15 cellular contexts compared by ENCODE assay signal in the genomic region with DNA sequence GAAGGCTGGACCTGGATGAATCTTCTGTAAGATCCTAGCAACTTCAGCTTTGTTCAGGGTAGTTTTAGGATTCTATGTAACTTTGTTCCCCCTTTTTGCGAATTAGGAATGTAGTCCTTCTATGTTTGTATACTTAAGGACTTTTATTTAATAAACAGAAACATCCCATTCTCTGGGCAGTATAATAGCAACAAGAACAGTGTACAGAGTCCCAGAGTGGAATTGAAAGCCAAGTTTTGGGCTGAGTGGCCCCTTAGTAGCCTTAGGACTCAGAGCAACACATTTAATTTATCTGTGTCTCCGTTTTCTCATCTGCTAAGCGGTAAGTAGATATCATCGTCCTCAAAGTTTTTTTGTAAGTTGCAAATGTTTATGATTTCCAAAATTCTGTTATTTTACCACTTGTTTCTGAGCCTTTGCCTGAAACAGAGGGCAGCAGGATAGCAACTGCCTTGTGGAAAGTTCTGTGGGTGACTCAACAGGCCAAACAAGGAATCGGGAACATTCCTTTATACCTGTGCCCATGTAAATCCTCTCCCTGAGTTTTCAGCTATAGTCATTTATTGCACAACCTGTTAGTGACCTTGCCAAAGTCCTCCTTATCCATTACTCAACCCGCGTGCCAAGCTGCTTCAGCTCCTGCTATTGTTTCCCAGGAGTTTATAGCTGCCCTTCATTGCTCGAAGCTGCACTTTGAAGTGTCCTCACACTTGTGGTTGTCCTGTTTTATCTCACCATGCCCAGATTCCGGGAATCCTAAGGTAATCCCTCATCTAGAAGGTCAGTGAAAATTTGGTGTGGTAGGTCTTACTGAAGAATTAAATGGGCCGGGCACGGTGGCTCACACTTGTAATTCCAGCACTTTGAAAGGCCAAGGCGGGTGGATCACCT.
A peak's percentile ranks its signal among the peaks of the same experiment; 100 is the strongest.
DNase-seq lines count a peak whose midpoint lies in the region; ATAC-seq and TF ChIP-seq lines count a peak whose summit lies in the region.
"Had no signal": no experiment of that assay in that cellular context is flagged by ENCODE, and none has a peak within 500 bp of the region (broad histone marks: within the 10 kb centered on the region; RNA-seq: fewer than 3 reads in every experiment).

No MANE protein-coding gene starts in this region.

- CTCF ChIA-PET in HEK293T (lab: Yijun Ruan, JAX): no interaction called here

- H3K4me3 ChIP-seq in right cardiac atrium (ENCODE audit: low read length): no peak overlapping the region
- no peak overlapping the region for H3K4me3 ChIP-seq in cardiac fibroblast (replicated peaks in 1 of 2; ENCODE audit: low read depth in 2 of 2, low read length in 2 of 2)
- no peak overlapping the region for H3K4me3 ChIP-seq in lower lobe of right lung
- H3K4me3 ChIP-seq: ovary, uterus had no signal

- 85% methylated on average over 12 of the region's 12 CpGs for WGBS in right cardiac atrium

- H3K36me3 ChIP-seq in lower lobe of right lung: no peaks in the 10 kb centered on the region
- H3K36me3 ChIP-seq: ovary, uterus had no signal

- intact Hi-C loops in right cardiac atrium (cut with DNase I) (no loop called here), cardiac septum (cut with DNase I) (no loop called here), lower lobe of right lung (cut with DNase I) (no loop called here)

- DNase-seq in right cardiac atrium (peak in 1 of 3 donors; percentile 42), cardiac septum (ENCODE audit: low spot score) (no peak), cardiac fibroblast (ENCODE audit: low read depth in 2 of 2) (peak; percentile 87 to 90), lower lobe of right lung (peak; percentile 66), HEK293T (ENCODE audit: extremely low spot score) (no peak)
- DNase-seq in stimulated activated CD4-positive, alpha-beta T cell treated with anti-CD3 and anti-CD28 coated beads, Interleukin-2, amount 100 ng/mL, for 24 hours: no peak
- DNase-seq: activated CD4-positive, alpha-beta memory T cell treated with anti-CD3 and anti-CD28 coated beads for 36 hours; effector memory CD4-positive, alpha-beta T cell; NCI-H69; ovary; T-helper 1 cell; uterus had no signal

- H3K27me3 ChIP-seq in right cardiac atrium (ENCODE audit: control insufficient read depth, insufficient read depth) (no peaks in the 10 kb centered on the region), lower lobe of right lung (ENCODE audit: low read depth) (no peaks in the 10 kb centered on the region)
- H3K27me3 ChIP-seq: ovary, uterus had no signal

- H3K27ac ChIP-seq in right cardiac atrium (ENCODE audit: low read length) (no peak overlapping the region), lower lobe of right lung (peak overlapping the region; percentile 79)
- H3K27ac ChIP-seq: uterus had no signal

- ATAC-seq in right cardiac atrium: peak; percentile 32 to 62
- ATAC-seq in lower lobe of right lung: peak; percentile 92 to 96
- ATAC-seq in GM19397 (IDR thresholded peaks at IDR 0.05; ENCODE audit: unreplicated experiment): no peak
- no peak for ATAC-seq in HG03520 (IDR thresholded peaks at IDR 0.05; ENCODE audit: unreplicated experiment)
- ATAC-seq: activated naive CD4-positive, alpha-beta T cell treated with anti-CD3 and anti-CD28 coated beads, Interleukin-2, amount 50 U/mL, for 72 hours had no signal

- POLR2A ChIA-PET in HEK293T (lab: Yijun Ruan, JAX): no interaction called here

- H3K4me1 ChIP-seq in right cardiac atrium (ENCODE audit: control insufficient read depth, insufficient read depth, low read length): no peaks in the 10 kb centered on the region
- H3K4me1 ChIP-seq in lower lobe of right lung: peaks cover 27% of the 10 kb centered on the region
- H3K4me1 ChIP-seq: uterus had no signal

- H3K9me3 ChIP-seq in right cardiac atrium (ENCODE audit: control insufficient read depth, low read length) (no peaks in the 10 kb centered on the region), lower lobe of right lung (no peaks in the 10 kb centered on the region)
- H3K9me3 ChIP-seq: ovary, uterus had no signal

- TF ChIP-seq CTCF in cardiac fibroblast (IDR thresholded peaks at IDR 0.05; ENCODE audit: low read depth, low read length) (no peak), lower lobe of right lung (IDR thresholded peaks at IDR 0.05) (no peak)

TF ChIP-seq in HEK293T, 16 proteins besides CTCF, POLR2A, EP300 and RAD21:
- TF ChIP-seq HDGF (IDR thresholded peaks at IDR 0.05; ENCODE audit: borderline replicate concordance) (no peak), CTBP1 (IDR thresholded peaks at IDR 0.05; ENCODE audit: borderline replicate concordance) (no peak), FOXM1 (IDR thresholded peaks at IDR 0.05; ENCODE audit: borderline replicate concordance) (no peak), BHLHE40 (IDR thresholded peaks at IDR 0.05; ENCODE audit: borderline replicate concordance) (no peak), SUZ12 (IDR thresholded peaks at IDR 0.05) (no peak), FOXK2 (IDR thresholded peaks at IDR 0.05) (no peak), ARNT (IDR thresholded peaks at IDR 0.05) (no peak), ELF4 (IDR thresholded peaks at IDR 0.05) (no peak), L3MBTL2 (conservative IDR thresholded peaks at IDR 0.05) (no peak), NFRKB (IDR thresholded peaks at IDR 0.05) (no peak)

Comparison
In these comparisons a context has a peak if more than half of its experiments do, and no peak if none do; other contexts are left out.
1. ATAC-seq: peak in right cardiac atrium (2 of 2) and lower lobe of right lung (2 of 2); none in GM19397 (single experiment) and HG03520 (single experiment).
2. DNase-seq: peak in cardiac fibroblast (2 of 2) and lower lobe of right lung (single experiment); none in cardiac septum (single experiment), HEK293T (single experiment) and stimulated activated CD4-positive, alpha-beta T cell treated with anti-CD3 and anti-CD28 coated beads, Interleukin-2, amount 100 ng/mL, for 24 hours (0 of 2).